ENCODE assay signal across 26 cellular contexts in the genomic region with DNA sequence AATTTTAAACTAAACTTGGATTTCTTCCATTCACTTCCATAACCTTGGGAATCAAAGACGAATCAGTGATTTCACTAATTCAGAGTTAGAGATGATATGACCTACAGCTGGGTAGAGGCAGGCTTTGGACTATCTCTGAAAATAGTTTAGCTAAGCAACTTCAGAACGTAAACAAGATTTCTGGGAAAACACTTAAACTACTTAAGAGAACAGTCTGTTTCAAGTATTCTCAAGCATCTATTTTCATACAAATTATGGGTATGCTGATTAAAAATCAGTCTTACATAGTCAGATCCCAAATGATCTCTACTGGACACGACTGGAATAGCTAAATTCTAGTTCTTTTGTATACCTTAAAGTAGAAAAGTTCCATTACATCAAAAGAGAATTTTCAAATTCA.
A peak's percentile ranks its signal among the peaks of the same experiment; 100 is the strongest.
DNase-seq lines count a peak whose midpoint lies in the region; ATAC-seq, FAIRE-seq and TF ChIP-seq lines count a peak whose summit lies in the region.
"Had no signal": no experiment of that assay in that cellular context is flagged by ENCODE, and none has a peak within 500 bp of the region (broad histone marks: within the 10 kb centered on the region; RNA-seq: fewer than 3 reads in every experiment).

No MANE protein-coding gene starts in this region.

- no peaks in the 10 kb centered on the region for H3K27me3 Mint-ChIP-seq in chondrocyte (ENCODE audit: low read depth)
- H3K27me3 Mint-ChIP-seq in activated naive CD8-positive, alpha-beta T cell treated with anti-CD3 and anti-CD28 coated beads for 36 hours = peaks cover 3% of the 10 kb centered on the region
- H3K27me3 Mint-ChIP-seq: CD8-positive, alpha-beta memory T cell had no signal

- H3K4me3 ChIP-seq in right atrium auricular region = no peak overlapping the region
- no peak overlapping the region for H3K4me3 ChIP-seq in upper lobe of right lung
- H3K4me3 ChIP-seq: A549; BLaER1 treated with 17β-estradiol and CSF1 and Interleukin-3, amounts not matched to agents 10 nM and 100 nM; GM12878; GM23248 had no signal

- H3K36me3 Mint-ChIP-seq in chondrocyte (ENCODE audit: low read depth) = peaks cover 8% of the 10 kb centered on the region
- no peaks in the 10 kb centered on the region for H3K36me3 Mint-ChIP-seq in activated naive CD8-positive, alpha-beta T cell treated with anti-CD3 and anti-CD28 coated beads for 36 hours
- H3K36me3 Mint-ChIP-seq: CD14-positive monocyte; CD8-positive, alpha-beta memory T cell had no signal

- H3K9me3 Mint-ChIP-seq in chondrocyte (ENCODE audit: low read depth) = no peaks in the 10 kb centered on the region
- no peaks in the 10 kb centered on the region for H3K9me3 Mint-ChIP-seq in activated naive CD8-positive, alpha-beta T cell treated with anti-CD3 and anti-CD28 coated beads for 36 hours
- H3K9me3 Mint-ChIP-seq: CD4-positive, alpha-beta T cell had no signal

- H3K4me1 ChIP-seq in right atrium auricular region (peaks cover 0 to 24% of the 10 kb centered on the region in 2 donors), upper lobe of right lung (no peaks in the 10 kb centered on the region)
- H3K4me1 ChIP-seq: BE2C had no signal

- peak; percentile 18 for FAIRE-seq in endometrium (lab: Jason Lieb, UNC)
- FAIRE-seq: D721Med, GM12878, GM19239, H1 had no signal

- H3K36me3 ChIP-seq in right atrium auricular region (no peaks in the 10 kb centered on the region), upper lobe of right lung (no peaks in the 10 kb centered on the region)
- H3K36me3 ChIP-seq: BE2C; BLaER1 treated with 17β-estradiol and CSF1 and Interleukin-3, amounts not matched to agents 10 nM and 100 nM had no signal

- no peak overlapping the region for H3K27ac Mint-ChIP-seq in chondrocyte (ENCODE audit: unreplicated experiment)
- H3K27ac Mint-ChIP-seq in activated naive CD8-positive, alpha-beta T cell treated with anti-CD3 and anti-CD28 coated beads for 36 hours = no peak overlapping the region
- H3K27ac Mint-ChIP-seq: CD14-positive monocyte; CD4-positive, alpha-beta T cell; CD8-positive, alpha-beta memory T cell had no signal

- H3K4me3 Mint-ChIP-seq in chondrocyte (ENCODE audit: unreplicated experiment) = no peak overlapping the region
- H3K4me3 Mint-ChIP-seq in activated naive CD8-positive, alpha-beta T cell treated with anti-CD3 and anti-CD28 coated beads for 36 hours = no peak overlapping the region
- H3K4me3 Mint-ChIP-seq: CD14-positive monocyte; CD4-positive, alpha-beta T cell; CD8-positive, alpha-beta memory T cell had no signal

- no peaks in the 10 kb centered on the region for H3K9me3 ChIP-seq in right atrium auricular region
- no peaks in the 10 kb centered on the region for H3K9me3 ChIP-seq in upper lobe of right lung
- H3K9me3 ChIP-seq: A549; BE2C; BLaER1 treated with 17β-estradiol and CSF1 and Interleukin-3, amounts not matched to agents 10 nM and 100 nM had no signal

- peaks cover 24% of the 10 kb centered on the region for H3K4me1 Mint-ChIP-seq in chondrocyte (ENCODE audit: low read depth)
- H3K4me1 Mint-ChIP-seq in activated naive CD8-positive, alpha-beta T cell treated with anti-CD3 and anti-CD28 coated beads for 36 hours = no peaks in the 10 kb centered on the region
- H3K4me1 Mint-ChIP-seq: CD14-positive monocyte; CD8-positive, alpha-beta memory T cell had no signal

- TF ChIP-seq CTCF in right atrium auricular region (IDR thresholded peaks at IDR 0.05) = no peak
- TF ChIP-seq CTCF in upper lobe of right lung (IDR thresholded peaks at IDR 0.05) = no peak
- no peak for TF ChIP-seq CTCF in chondrocyte (IDR thresholded peaks at IDR 0.05)

- DNase-seq in Right ventricle myocardium superior (no peak), right atrium auricular region (ENCODE audit: low spot score) (no peak), left ventricle myocardium superior (no peak), upper lobe of right lung (no peak), chondrocyte (ENCODE audit: low spot score) (no peak)
- no peak for DNase-seq in activated naive CD8-positive, alpha-beta T cell treated with anti-CD3 and anti-CD28 coated beads for 36 hours
- DNase-seq: 8988T; ACHN; AML-193; BE2C; CD4-positive, alpha-beta T cell; CD8-positive, alpha-beta memory T cell; DMS 273 treated with DMSO at 0.1 percent for 48 hours; DMS79; EL; GDM1; GM23248; HCEC 1CT had no signal

- ATAC-seq in Right ventricle myocardium superior (ENCODE audit: poor library complexity) (peak; percentile 41), left ventricle myocardium superior (peak; percentile 48), upper lobe of right lung (no peak)
- ATAC-seq: A549, GM12878 had no signal

- intact Hi-C loops in Right ventricle myocardium superior (cut with DNase I) (no loop called here), left ventricle myocardium superior (cut with micrococcal nuclease) (no loop called here), upper lobe of right lung (cut with DNase I) (no loop called here)

- peak overlapping the region in 1 of 2 donors; percentile 28 for H3K27ac ChIP-seq in right atrium auricular region
- peak overlapping the region; percentile 24 for H3K27ac ChIP-seq in upper lobe of right lung
- H3K27ac ChIP-seq: A549; BLaER1 treated with 17β-estradiol and CSF1 and Interleukin-3, amounts not matched to agents 10 nM and 100 nM; GM23248 had no signal

- H3K27me3 ChIP-seq in right atrium auricular region (no peaks in the 10 kb centered on the region), upper lobe of right lung (no peaks in the 10 kb centered on the region)
- H3K27me3 ChIP-seq: BE2C; BLaER1 treated with 17β-estradiol and CSF1 and Interleukin-3, amounts not matched to agents 10 nM and 100 nM had no signal
